ENCODE assay signal across 7 cellular contexts in genomic region chr19:13796301-13797057, GRCh38. TPM values are rescaled to one million over a fixed set of nuclear protein-coding genes. Genes with fewer than 3 reads are reported as not detected.
DNase-seq lines count a peak whose midpoint lies in the region; ATAC-seq and TF ChIP-seq lines count a peak whose summit lies in the region.

No MANE protein-coding gene starts in this region.

- CTCF ChIA-PET in PC-3 (lab: Charles Lee): interaction anchor here (0.5 to 0.6 kb wide), 2 partner anchors 65 to 771 kb away, joined by 3 to 4 read pairs; no protein-coding TSS in a partner anchor

- H3K4me1 ChIP-seq in PC-3 (ENCODE audit: insufficient read depth, low read length): peaks cover 23% of the 10 kb centered on the region
- peaks cover 23% of the 10 kb centered on the region for H3K4me1 ChIP-seq in upper lobe of right lung

- H3K9me3 ChIP-seq in PC-3 (ENCODE audit: low read length) (no peaks in the 10 kb centered on the region), upper lobe of right lung (no peaks in the 10 kb centered on the region)

- H3K4me3 ChIP-seq in PC-3 (ENCODE audit: low read length) (peak overlapping the region; percentile 88), dorsolateral prefrontal cortex (peak overlapping the region in 58 of 59 donors; percentile 55 to 91 (median 78)), upper lobe of right lung (peak overlapping the region; percentile 79)

- POLR2A ChIA-PET in PC-3 (lab: Charles Lee; ENCODE audit: unreplicated experiment): interaction anchor here (0.9 to 1.6 kb wide), 4 partner anchors 41 to 210 kb away, joined by 3 to 15 read pairs (median 4); partner anchors contain the start of gene RFX1

- H3K27ac ChIP-seq in PC-3 (ENCODE audit: low read length) (peak overlapping the region; percentile 95), dorsolateral prefrontal cortex (peak overlapping the region in 21 of 59 donors; percentile 10 to 84 (median 32)), upper lobe of right lung (peak overlapping the region; percentile 88)

- H4K20me1 ChIP-seq in PC-3 (ENCODE audit: low read length): no peaks in the 10 kb centered on the region

- H3K27me3 ChIP-seq in PC-3 (ENCODE audit: low read length): no peaks in the 10 kb centered on the region
- H3K27me3 ChIP-seq in dorsolateral prefrontal cortex: no peaks in the 10 kb centered on the region
- no peaks in the 10 kb centered on the region for H3K27me3 ChIP-seq in upper lobe of right lung

- TF ChIP-seq CTCF in GM13976 (IDR thresholded peaks at IDR 0.05; ENCODE audit: borderline replicate concordance, control extremely low read depth, extremely low read depth, insufficient read depth, missing control alignments) (no peak), PC-3 (conservative IDR thresholded peaks at IDR 0.05; ENCODE audit: low read depth, low read length) (peak; percentile 61), dorsolateral prefrontal cortex (IDR thresholded peaks at IDR 0.05 in 54 of 56, conservative IDR thresholded peaks at IDR 0.05 in 2 of 56; ENCODE audit: low read depth in 1 of 56, partially characterized antibody in 56 of 56) (no peak), upper lobe of right lung (IDR thresholded peaks at IDR 0.05) (peak; percentile 34)

- intact Hi-C loops in PC-3 (cut with micrococcal nuclease): loop anchor here (2.0 kb wide), 1 partner anchor 36 kb away; no protein-coding TSS in a partner anchor
- intact Hi-C loops in dorsolateral prefrontal cortex (cut with DNase I): loop anchor here in 1 of 2 donors (2.0 to 10.0 kb wide), 2 partner anchors 50 to 698 kb away; partner anchors contain the start of gene GIPC1
- intact Hi-C loops in upper lobe of right lung (cut with DNase I): loop anchor here (5.0 kb wide), 1 partner anchor 36 kb away; no protein-coding TSS in a partner anchor

- peak; percentile 68 for DNase-seq in GM13976 (ENCODE audit: low spot score)
- peak; percentile 97 for DNase-seq in PC-3
- DNase-seq in dorsolateral prefrontal cortex: peak in 2 of 10 donors; percentile 35 to 63
- DNase-seq in lung microvascular endothelial cell (ENCODE audit: low read depth in 2 of 2): peak; percentile 92 to 96
- DNase-seq in upper lobe of right lung: peak; percentile 75
- DNase-seq in stimulated activated CD4-positive, alpha-beta T cell treated with anti-CD3 and anti-CD28 coated beads, Interleukin-15, amount 100 ng/mL, for 24 hours: no peak

- peak overlapping the region; percentile 22; the same call in 1 of the 2 replicates for H2AFZ ChIP-seq in PC-3 (ENCODE audit: low read length)

- in situ Hi-C loops in GM13976 (cut with MboI; ENCODE audit: low sequenced_read_pairs, unreplicated experiment): no loop called here

- no peaks in the 10 kb centered on the region for H3K9me2 ChIP-seq in PC-3 (replicated peaks; ENCODE audit: low read length)

- peak overlapping the region; percentile 92 for H3K4me2 ChIP-seq in PC-3 (ENCODE audit: low read length)

- peaks cover 21% of the 10 kb centered on the region for H3K79me2 ChIP-seq in PC-3 (ENCODE audit: low read length)

- H3K36me3 ChIP-seq in PC-3 (ENCODE audit: low read depth, low read length) (no peaks in the 10 kb centered on the region), upper lobe of right lung (no peaks in the 10 kb centered on the region)

- BruUV-seq in PC-3 (replicated peaks; lab: Mats Ljungman, UMichigan): no TSS peak

- peak overlapping the region; percentile 74 for H3K9ac ChIP-seq in PC-3 (ENCODE audit: low read length)

- peaks cover 5% of the 10 kb centered on the region for H3F3A ChIP-seq in PC-3 (ENCODE audit: low read length, unreplicated experiment)

- peak; percentile 51 for ATAC-seq in PC-3
- ATAC-seq in upper lobe of right lung: peak; percentile 27
- no peak for ATAC-seq in GM21529 (IDR thresholded peaks at IDR 0.05; ENCODE audit: unreplicated experiment)

RNA-seq across cellular contexts. Expression of gene ZSWIM4, which starts 1.2 kb away (rescaled TPM):
- total RNA-seq in PC-3 (2014; rRNA removed) (8.0 and 11.4 TPM in 2 replicates), dorsolateral prefrontal cortex (1 to 10 TPM; 4.0 to 10.0 (median 6.6) TPM), lung microvascular endothelial cell (7.8 and 11.3 TPM in 2 replicates), upper lobe of right lung (10.6 TPM)

RNA-seq across cellular contexts. Expression of gene C19orf53, which starts 22.2 kb away (rescaled TPM):
- total RNA-seq in PC-3 (2014; rRNA removed): 341 and 392 TPM in 2 replicates
- 100 to 1,000 TPM in 2 of 120 experiments, 10 to 100 TPM in 118; 44.9 to 112 (median 67.3) TPM for total RNA-seq in dorsolateral prefrontal cortex
- total RNA-seq in lung microvascular endothelial cell: 37.5 and 46.2 TPM in 2 replicates
- total RNA-seq in upper lobe of right lung: 77.8 TPM

RNA-seq across cellular contexts. Expression of gene MRI1, which starts 32.2 kb away (rescaled TPM):
- 85.2 and 140 TPM in 2 replicates for total RNA-seq in PC-3 (2014; rRNA removed)
- total RNA-seq in dorsolateral prefrontal cortex: 10 to 100 TPM; 17.0 to 55.8 (median 33.9) TPM
- 17.0 and 22.4 TPM in 2 replicates for total RNA-seq in lung microvascular endothelial cell
- total RNA-seq in upper lobe of right lung: 32.6 TPM

Comparison
In these comparisons a context has a peak if more than half of its experiments do, and no peak if none do; other contexts are left out.
1. CTCF ChIP-seq: peak in PC-3 (single experiment) and upper lobe of right lung (single experiment); none in GM13976 (single experiment) and dorsolateral prefrontal cortex (0 of 56).
2. Peak in every context shown above with its lines, with median percentiles within 50 percentile points of each other: H3K4me3 ChIP-seq.